In the genomic region with DNA sequence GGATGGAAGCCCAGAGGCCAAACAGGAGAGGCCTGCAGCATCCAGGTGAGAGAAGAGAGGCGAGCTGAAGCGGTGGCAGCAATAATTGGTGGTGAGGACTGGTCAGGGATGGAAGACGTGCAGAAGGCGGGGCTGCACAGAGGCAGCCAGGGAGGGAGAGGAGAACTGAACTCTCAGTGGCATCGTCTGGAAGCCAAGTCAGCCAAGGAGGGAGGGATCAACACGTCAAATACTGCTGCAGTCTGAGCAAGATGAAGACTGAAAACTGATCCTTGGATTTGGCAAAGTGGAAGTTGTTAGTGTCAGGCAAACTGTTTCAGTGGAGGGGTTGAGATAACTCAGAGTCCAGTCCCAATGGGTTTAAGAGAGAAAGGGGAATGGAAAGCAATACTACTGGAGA, we compare ENCODE assay signal across 14 cellular contexts.
DNase-seq lines count a peak whose midpoint lies in the region; ATAC-seq and TF ChIP-seq lines count a peak whose summit lies in the region.
"Had no signal": no experiment of that assay in that cellular context is flagged by ENCODE, and none has a peak within 500 bp of the region (broad histone marks: within the 10 kb centered on the region; RNA-seq: fewer than 3 reads in every experiment).

No MANE protein-coding gene starts in this region.

- TF ChIP-seq CTCF in WI38 (IDR thresholded peaks at IDR 0.05; ENCODE audit: low read depth, low read length) (no peak), nephron (IDR thresholded peaks at IDR 0.05; ENCODE audit: unreplicated experiment in 3 of 3) (no peak)

- H3K27ac Mint-ChIP-seq in nephron: peak overlapping the region in 2 of 3 experiments; percentile 57 to 71

- ATAC-seq in GM19035 (IDR thresholded peaks at IDR 0.05; ENCODE audit: unreplicated experiment): no peak
- ATAC-seq: HepG2; natural killer cell treated with Interleukin-12 subunit alpha and Interleukin-12 subunit beta and Interleukin-15 and Interleukin-18, amount 100 ng/mL, for 72 hours had no signal

- peaks cover 15% of the 10 kb centered on the region for H3K36me3 ChIP-seq in ACC112 (ENCODE audit: insufficient read depth, low read length)

- peaks cover 2% of the 10 kb centered on the region for H3K79me2 ChIP-seq in ACC112 (ENCODE audit: control insufficient read depth, insufficient read depth, low read length, unreplicated experiment)

- no peaks in the 10 kb centered on the region for H3K27me3 ChIP-seq in ACC112 (ENCODE audit: insufficient read depth, low read length)

- H3K9me3 Mint-ChIP-seq in nephron: peaks cover 6% of the 10 kb centered on the region
- H3K9me3 Mint-ChIP-seq: immature natural killer cell; natural killer cell treated with Interleukin-12 subunit alpha and Interleukin-12 subunit beta and Interleukin-15 and Interleukin-18, amount 100 ng/mL, for 72 hours had no signal

- H3K36me3 Mint-ChIP-seq in nephron (ENCODE audit: low read depth): peaks cover 62% of the 10 kb centered on the region

- peaks cover 20% of the 10 kb centered on the region for H3K4me1 Mint-ChIP-seq in nephron

- H3K4me1 ChIP-seq in ACC112 (ENCODE audit: control insufficient read depth, insufficient read depth, low read length, unreplicated experiment): peaks cover 45% of the 10 kb centered on the region

- H2AFZ ChIP-seq in ACC112 (ENCODE audit: low read length, unreplicated experiment): no peak overlapping the region

- no peak overlapping the region for H3K4me3 Mint-ChIP-seq in nephron
- H3K4me3 Mint-ChIP-seq: immature natural killer cell; natural killer cell treated with Interleukin-12 subunit alpha and Interleukin-12 subunit beta and Interleukin-15 and Interleukin-18, amount 100 ng/mL, for 72 hours had no signal

- DNase-seq in fibroblast of the conjunctiva (ENCODE audit: low read depth) (peak; percentile 84), EL (no peak), Kasumi-1 (lab: John Stamatoyannopoulos, UW) (no peak)
- no peak for DNase-seq in activated effector memory CD4-positive, alpha-beta T cell treated with anti-CD3 and anti-CD28 coated beads, Interleukin-2, amount 50 U/mL, for 16 hours
- DNase-seq: activated T-cell treated with anti-CD3 and anti-CD28 coated beads for 4 hours, immature natural killer cell, NCI-H1417 treated with DMSO at 0.1 percent for 48 hours, NCI-H526 treated with DMSO at 0.1 percent for 48 hours had no signal

- H3K4me3 ChIP-seq in ACC112 (ENCODE audit: low read depth, low read length): 0 out of 2 replicates have a peak overlapping the region, but pooled peaks have one; percentile 19
- peak overlapping the region; percentile 29 for H3K4me3 ChIP-seq in WI38 (ENCODE audit: low read depth, low read length)

- H3K27me3 Mint-ChIP-seq in nephron (ENCODE audit: low read depth): no peaks in the 10 kb centered on the region
- H3K27me3 Mint-ChIP-seq: natural killer cell treated with Interleukin-12 subunit alpha and Interleukin-12 subunit beta and Interleukin-15 and Interleukin-18, amount 100 ng/mL, for 72 hours had no signal

- peak overlapping the region; percentile 72 for H3K27ac ChIP-seq in ACC112 (ENCODE audit: low read depth, low read length)
